In genomic region chr1:60765204-60765603, GRCh38 we compare ENCODE assay signal across 9 cellular contexts.
A peak's percentile ranks its signal among the peaks of the same experiment; 100 is the strongest.
DNase-seq lines count a peak whose midpoint lies in the region; ATAC-seq and TF ChIP-seq lines count a peak whose summit lies in the region.
"Had no signal": no experiment of that assay in that cellular context is flagged by ENCODE, and none has a peak within 500 bp of the region (broad histone marks: within the 10 kb centered on the region; RNA-seq: fewer than 3 reads in every experiment).

No MANE protein-coding gene starts in this region.

- H3K4me3 ChIP-seq in HL-60 (replicated peaks; ENCODE audit: insufficient read depth, low read length): no peak overlapping the region
- no peak overlapping the region for H3K4me3 ChIP-seq in OCI-LY3 (ENCODE audit: low read length)
- no peak overlapping the region for H3K4me3 ChIP-seq in trophoblast cell (ENCODE audit: low read depth, low read length)

- H3K36me3 ChIP-seq in OCI-LY3 (replicated peaks; ENCODE audit: low read depth, low read length) (no peaks in the 10 kb centered on the region), trophoblast cell (ENCODE audit: control insufficient read depth in 1 of 2, insufficient read depth in 2 of 2, low read length in 2 of 2) (no peaks in the 10 kb centered on the region)

- no peak for TF ChIP-seq POLR2A in erythroblast (IDR thresholded peaks at IDR 0.05; ENCODE audit: low read length)

- H3K4ac ChIP-seq in trophoblast cell (ENCODE audit: low read depth, low read length): no peak overlapping the region

- H3K79me2 ChIP-seq in OCI-LY3 (ENCODE audit: low read length) (no peaks in the 10 kb centered on the region), trophoblast cell (ENCODE audit: control insufficient read depth, insufficient read depth, low read length, poor library complexity) (no peaks in the 10 kb centered on the region)

- H3K4me2 ChIP-seq in OCI-LY3 (ENCODE audit: low read length): no peak overlapping the region
- no peak overlapping the region for H3K4me2 ChIP-seq in trophoblast cell (ENCODE audit: low read length)

- no peak overlapping the region for H4K91ac ChIP-seq in trophoblast cell (ENCODE audit: low read depth, low read length)

- no CpG with 5 or more reads among the region's 5 CpGs for WGBS in trophoblast cell (ENCODE audit: extremely low coverage, insufficient coverage, insufficient read length)

- H3K9ac ChIP-seq in OCI-LY3 (ENCODE audit: low read length) (no peak overlapping the region), trophoblast cell (ENCODE audit: low read length) (no peak overlapping the region)

- H4K8ac ChIP-seq in trophoblast cell (ENCODE audit: low read depth, low read length): no peak overlapping the region

- H2BK120ac ChIP-seq in trophoblast cell (ENCODE audit: insufficient read depth, low read length, poor library complexity): no peak overlapping the region

- TF ChIP-seq CTCF in HL-60 (IDR thresholded peaks at IDR 0.05; ENCODE audit: insufficient read depth, low read length) (peak; percentile 60), OCI-LY3 (IDR thresholded peaks at IDR 0.05; ENCODE audit: low read depth, low read length) (peak; percentile 67)

- H3K27me3 ChIP-seq in HL-60 (ENCODE audit: insufficient read depth, poor library complexity, severe bottlenecking) (no peaks in the 10 kb centered on the region), OCI-LY3 (ENCODE audit: low read depth, low read length) (no peaks in the 10 kb centered on the region), trophoblast cell (ENCODE audit: insufficient read depth, low read length) (no peaks in the 10 kb centered on the region)

- no peak overlapping the region for H4K12ac ChIP-seq in trophoblast cell (ENCODE audit: low read depth, low read length)

- H3K14ac ChIP-seq in trophoblast cell (ENCODE audit: low read length): no peak overlapping the region

- no peak overlapping the region for H2AK5ac ChIP-seq in trophoblast cell (ENCODE audit: low read length)

- no peak overlapping the region for H3K27ac ChIP-seq in HL-60 (replicated peaks)
- no peak overlapping the region for H3K27ac ChIP-seq in OCI-LY3 (ENCODE audit: low read length)
- H3K27ac ChIP-seq in trophoblast cell (ENCODE audit: low read depth, low read length): no peak overlapping the region
- H3K27ac ChIP-seq: epithelial cell of prostate had no signal

- H3K23ac ChIP-seq in trophoblast cell (ENCODE audit: low read length): no peak overlapping the region

- ATAC-seq in HG03354 (IDR thresholded peaks at IDR 0.05; ENCODE audit: poor library complexity, severe bottlenecking, unreplicated experiment) (no peak), HG03025 (IDR thresholded peaks at IDR 0.05; ENCODE audit: low FRiP score, unreplicated experiment) (no peak)

- H3K18ac ChIP-seq in trophoblast cell (ENCODE audit: low read length): no peak overlapping the region

- no peaks in the 10 kb centered on the region for H3K4me1 ChIP-seq in OCI-LY3 (ENCODE audit: low read length)
- no peaks in the 10 kb centered on the region for H3K4me1 ChIP-seq in trophoblast cell (ENCODE audit: control insufficient read depth in 1 of 2, insufficient read depth in 2 of 2, low read length in 2 of 2)

- H2AFZ ChIP-seq in OCI-LY3 (ENCODE audit: low read depth, low read length) (no peak overlapping the region), trophoblast cell (ENCODE audit: insufficient read depth, low read length, poor library complexity) (no peak overlapping the region)

- no peaks in the 10 kb centered on the region for H3K79me1 ChIP-seq in trophoblast cell (ENCODE audit: low read length)

- no peaks in the 10 kb centered on the region for H4K20me1 ChIP-seq in OCI-LY3 (ENCODE audit: insufficient read depth, low read length)

- no peak overlapping the region for H2BK5ac ChIP-seq in trophoblast cell (ENCODE audit: low read depth, low read length, poor library complexity)

- no peak overlapping the region for H2BK12ac ChIP-seq in trophoblast cell (ENCODE audit: low read length)

- DNase-seq in COR-L47 (lab: John Stamatoyannopoulos, UW): peak; percentile 7
- DNase-seq in HL-60 (ENCODE audit: low read depth in 1 of 2, low spot score in 1 of 2): peak; percentile 17 to 26
- peak; percentile 38 to 54 for DNase-seq in erythroblast (lab: John Stamatoyannopoulos, UW)
- DNase-seq in trophoblast cell: peak; percentile 29 to 69
- no peak for DNase-seq in retina

- H3K9me3 ChIP-seq in OCI-LY3 (ENCODE audit: insufficient read depth, low read length) (no peaks in the 10 kb centered on the region), trophoblast cell (ENCODE audit: insufficient read depth, low read depth, low read length) (peaks cover 2% of the 10 kb centered on the region)
